22 cellular contexts compared by ENCODE assay signal in the genomic region with DNA sequence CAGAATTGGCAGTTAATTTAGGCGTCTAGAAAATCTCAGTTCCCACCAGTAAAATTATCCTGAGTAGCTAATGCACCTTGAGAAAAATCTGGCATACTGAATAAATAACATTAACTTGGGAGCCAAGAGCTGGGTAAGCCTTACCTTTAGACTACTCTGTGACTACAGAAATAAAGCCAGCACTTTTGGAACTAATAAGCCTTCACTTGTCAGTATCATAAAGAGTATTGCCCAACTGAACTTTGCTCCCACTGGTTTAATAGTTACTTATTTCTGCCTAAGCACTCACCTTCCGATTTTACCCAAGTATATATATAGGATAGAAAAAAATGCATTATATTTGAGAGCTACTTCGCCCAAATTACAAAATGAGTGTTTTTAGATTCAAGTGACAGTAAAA. TPM values are rescaled to one million over a fixed set of nuclear protein-coding genes. Genes with fewer than 3 reads are reported as not detected.
DNase-seq lines count a peak whose midpoint lies in the region; ATAC-seq and TF ChIP-seq lines count a peak whose summit lies in the region.
"Had no signal": no experiment of that assay in that cellular context is flagged by ENCODE, and none has a peak within 500 bp of the region (broad histone marks: within the 10 kb centered on the region; RNA-seq: fewer than 3 reads in every experiment).

No MANE protein-coding gene starts in this region.

- CTCF ChIA-PET in CD4-positive, alpha-beta T cell (lab: Charles Lee): interaction anchor here (0.8 to 1.7 kb wide), 2 partner anchors 10 to 27 kb away, joined by 4 read pairs; no protein-coding TSS in a partner anchor

- H3K4me2 ChIP-seq in hepatocyte: peak overlapping the region; percentile 59
- H3K4me2 ChIP-seq: GM23338 had no signal

- H3K79me2 ChIP-seq in hepatocyte: no peaks in the 10 kb centered on the region

- no peaks in the 10 kb centered on the region for H3K9me2 ChIP-seq in hepatocyte (replicated peaks; ENCODE audit: insufficient read depth)

- peak overlapping the region; percentile 21 for H3K27ac Mint-ChIP-seq in CD4-positive, alpha-beta T cell
- H3K27ac Mint-ChIP-seq: GM23338 had no signal

- DNase-seq in CD4-positive, alpha-beta T cell: no peak
- DNase-seq in HT-29 (ENCODE audit: low spot score) (peak; percentile 37), hepatocyte (ENCODE audit: low spot score) (peak; percentile 55), mucosa of descending colon (peak in 1 of 3 donors; percentile 43), RPMI8226 (no peak), vagina (ENCODE audit: extremely low spot score in 2 of 2) (no peak), glomerular visceral epithelial cell (ENCODE audit: extremely low spot score) (no peak), NCI-H2107 treated with DMSO at 0.1 percent for 48 hours (lab: John Stamatoyannopoulos, UW; ENCODE audit: unreplicated experiment) (no peak)
- DNase-seq: AML-193; CD4-positive, CD25-positive, alpha-beta regulatory T cell; DND-41; GDM1; MG63; NCI-H1105; NCI-H187 treated with DMSO at 0.1 percent for 48 hours; NCI-H2171; NCI-H446 treated with DMSO at 0.1 percent for 48 hours; NCI-H774; SIG-M5 had no signal

- no peak for TF ChIP-seq POLR2A in vagina (IDR thresholded peaks at IDR 0.05)

- H3K27me3 ChIP-seq in CD4-positive, alpha-beta T cell (ENCODE audit: control insufficient read depth, insufficient read depth, low read length): no peaks in the 10 kb centered on the region
- H3K27me3 ChIP-seq in hepatocyte: no peaks in the 10 kb centered on the region
- no peaks in the 10 kb centered on the region for H3K27me3 ChIP-seq in vagina
- H3K27me3 ChIP-seq: MG63 had no signal

- H4K20me1 ChIP-seq in hepatocyte (ENCODE audit: insufficient read depth, poor library complexity, severe bottlenecking): no peaks in the 10 kb centered on the region

- peaks cover 6% of the 10 kb centered on the region for H3K4me1 Mint-ChIP-seq in CD4-positive, alpha-beta T cell (ENCODE audit: low read depth)
- H3K4me1 Mint-ChIP-seq: GM23338 had no signal

- WGBS in hepatocyte (ENCODE audit: low lambda C conversion rate, missing lambda C conversion rate): 74% methylated on average over 3 of the region's 3 CpGs

- H3K27ac ChIP-seq in CD4-positive, alpha-beta T cell (ENCODE audit: low read depth, low read length): no peak overlapping the region
- H3K27ac ChIP-seq in hepatocyte (peak overlapping the region; percentile 17), vagina (no peak overlapping the region)
- H3K27ac ChIP-seq: HL-60 had no signal

- ATAC-seq in CD4-positive, alpha-beta T cell (ENCODE audit: poor library complexity): no peak
- peak; percentile 95 for ATAC-seq in mucosa of descending colon
- ATAC-seq: GM23338, Panc1 had no signal

- POLR2A ChIA-PET in CD4-positive, alpha-beta T cell (lab: Charles Lee): interaction anchor here (0.8 to 2.9 kb wide), 3 partner anchors 10 to 93 kb away, joined by 4 to 15 read pairs (median 7); partner anchors contain the start of gene FAM8A1

- H3K36me3 ChIP-seq in hepatocyte (replicated peaks; ENCODE audit: insufficient read depth, low read depth) (no peaks in the 10 kb centered on the region), mucosa of descending colon (ENCODE audit: low read depth) (no peaks in the 10 kb centered on the region), vagina (peaks cover 0 to 32% of the 10 kb centered on the region in 2 donors)

- no peak overlapping the region for H3K4me3 Mint-ChIP-seq in CD4-positive, alpha-beta T cell
- H3K4me3 Mint-ChIP-seq: CD4-positive, CD25-positive, alpha-beta regulatory T cell; GM23338 had no signal

- H2AFZ ChIP-seq in hepatocyte: no peak overlapping the region
- H2AFZ ChIP-seq: GM23338 had no signal

- no peaks in the 10 kb centered on the region for H3K27me3 Mint-ChIP-seq in CD4-positive, alpha-beta T cell
- H3K27me3 Mint-ChIP-seq: CD4-positive, CD25-positive, alpha-beta regulatory T cell had no signal

- H3K36me3 Mint-ChIP-seq in CD4-positive, alpha-beta T cell (ENCODE audit: low read depth): peaks cover 63% of the 10 kb centered on the region

- H3K4me3 ChIP-seq in hepatocyte (no peak overlapping the region), mucosa of descending colon (no peak overlapping the region), vagina (no peak overlapping the region)
- H3K4me3 ChIP-seq: GM23338, MG63 had no signal

- intact Hi-C loops in CD4-positive, alpha-beta T cell (cut with DNase I, micrococcal nuclease): loop anchor here in 1 of 2 experiments (5.0 kb wide), 1 partner anchor 36 kb away; no protein-coding TSS in a partner anchor
- intact Hi-C loops in mucosa of descending colon (cut with DNase I, micrococcal nuclease): no loop called here
- intact Hi-C loops in vagina (cut with DNase I): no loop called here

- H3K4me1 ChIP-seq in hepatocyte (ENCODE audit: insufficient read depth): peaks cover 12% of the 10 kb centered on the region
- peaks cover 13% of the 10 kb centered on the region for H3K4me1 ChIP-seq in mucosa of descending colon (ENCODE audit: low read depth)
- H3K4me1 ChIP-seq in vagina: no peaks in the 10 kb centered on the region

- no peaks in the 10 kb centered on the region for H3K9me3 Mint-ChIP-seq in CD4-positive, alpha-beta T cell
- H3K9me3 Mint-ChIP-seq: CD4-positive, CD25-positive, alpha-beta regulatory T cell; GM23338 had no signal

- no peak for TF ChIP-seq CTCF in CD4-positive, alpha-beta T cell (IDR thresholded peaks at IDR 0.05)
- TF ChIP-seq CTCF in hepatocyte (IDR thresholded peaks at IDR 0.05; ENCODE audit: poor library complexity) (no peak), mucosa of descending colon (IDR thresholded peaks at IDR 0.05) (no peak), vagina (IDR thresholded peaks at IDR 0.05) (no peak)

- H3K9me3 ChIP-seq in CD4-positive, alpha-beta T cell (ENCODE audit: control insufficient read depth, low read length): no peaks in the 10 kb centered on the region
- H3K9me3 ChIP-seq in hepatocyte (ENCODE audit: low read depth) (no peaks in the 10 kb centered on the region), mucosa of descending colon (no peaks in the 10 kb centered on the region), vagina (no peaks in the 10 kb centered on the region)
- H3K9me3 ChIP-seq: MG63 had no signal

RNA-seq across cellular contexts. Expression of gene FAM8A1, which starts 10.7 kb away (rescaled TPM):
- 10 to 100 TPM; 31.4 to 31.9 TPM for total RNA-seq in CD4-positive, alpha-beta T cell
- 9.4 and 9.9 TPM in 2 replicates for total RNA-seq in HT-29 (2014; rRNA removed; shearing (Covaris generic))
- total RNA-seq in hepatocyte (41.7 and 43.8 TPM in 2 replicates), mucosa of descending colon (10 to 100 TPM; 35.1 to 49.2 (median 44.0) TPM), vagina (28.7 TPM)
- 16.2 and 23.5 TPM in 2 replicates for polyA plus RNA-seq in hepatocyte

Comparison
In these comparisons a context has a peak if more than half of its experiments do, and no peak if none do; other contexts are left out.
1. DNase-seq: peak in HT-29 (single experiment) and hepatocyte (single experiment); none in CD4-positive, alpha-beta T cell (0 of 10), RPMI8226 (single experiment), vagina (0 of 2), glomerular visceral epithelial cell (single experiment) and NCI-H2107 treated with DMSO at 0.1 percent for 48 hours (single experiment).